In the genomic region with DNA sequence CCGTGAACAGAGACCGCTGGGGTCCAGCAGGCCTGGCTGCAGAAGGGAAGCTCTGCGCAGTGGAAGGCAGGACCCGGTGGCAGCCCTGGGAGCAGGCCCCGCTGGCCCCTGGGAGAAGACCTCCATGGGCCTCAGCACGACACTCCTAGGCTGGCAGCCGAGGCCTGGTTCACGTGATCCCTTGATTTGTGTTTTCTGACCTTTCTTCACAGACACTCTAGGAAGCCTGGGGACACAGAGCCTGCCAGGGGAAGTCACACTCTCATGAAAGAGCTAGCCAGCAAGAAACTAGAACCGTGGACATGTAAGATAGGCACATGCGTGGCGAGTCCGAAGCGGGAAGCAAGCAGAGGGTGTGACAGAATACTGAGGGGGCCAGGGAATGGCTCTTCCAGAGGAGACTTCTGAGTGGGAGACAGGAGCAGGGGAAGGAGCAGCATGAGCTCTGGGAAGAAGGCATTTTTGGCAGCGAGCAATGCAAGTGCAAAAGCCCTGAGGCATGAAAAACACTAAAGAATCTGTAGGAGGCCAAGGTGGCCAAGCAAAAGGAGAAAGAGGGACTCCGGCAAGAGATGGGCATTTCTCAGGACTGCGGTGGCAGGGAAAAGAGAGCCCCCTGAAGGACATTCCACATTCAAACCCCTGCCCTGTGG, we compare ENCODE assay signal across 11 cellular contexts. TPM values are rescaled to one million over a fixed set of nuclear protein-coding genes. Genes with fewer than 3 reads are reported as not detected.
DNase-seq lines count a peak whose midpoint lies in the region; ATAC-seq and TF ChIP-seq lines count a peak whose summit lies in the region.
"Had no signal": no experiment of that assay in that cellular context is flagged by ENCODE, and none has a peak within 500 bp of the region (broad histone marks: within the 10 kb centered on the region; RNA-seq: fewer than 3 reads in every experiment).

No MANE protein-coding gene starts in this region.

- H3K4me3 Mint-ChIP-seq in nephron, result peak overlapping the region; percentile 63 to 98 (median 89)
- H3K4me3 Mint-ChIP-seq: central memory CD8-positive, alpha-beta T cell had no signal

- peak overlapping the region; percentile 97 for H2AK5ac ChIP-seq in IMR-90 (ENCODE audit: low read depth, low read length)

- H3K36me3 Mint-ChIP-seq in nephron (ENCODE audit: low read depth), result peaks cover 4% of the 10 kb centered on the region

- POLR2A ChIA-PET in IMR-90 (lab: Charles Lee; ENCODE audit: unreplicated experiment), result interaction anchor here (1.1 to 2.5 kb wide), 2 partner anchors 12 to 18 kb away, joined by 4 to 42 read pairs; no protein-coding TSS in a partner anchor

- H2AFZ ChIP-seq in IMR-90 (replicated peaks; ENCODE audit: low read length, poor library complexity), result peak overlapping the region; percentile 44

- TF ChIP-seq POLR2A in IMR-90 (IDR thresholded peaks at IDR 0.05; ENCODE audit: low read depth, low read length), result no peak
- no peak for TF ChIP-seq POLR2A in esophagus muscularis mucosa (IDR thresholded peaks at IDR 0.05; ENCODE audit: low read depth)
- TF ChIP-seq POLR2A in thyroid gland (IDR thresholded peaks at IDR 0.05), result no peak

- no TSS peak for BruUV-seq in IMR-90 (replicated peaks; lab: Mats Ljungman, UMichigan)

- TF ChIP-seq RAD21 in IMR-90 (IDR thresholded peaks at IDR 0.05; ENCODE audit: low read length), result no peak

- H3K27me3 ChIP-seq in IMR-90 (ENCODE audit: control insufficient read depth, insufficient read depth, low read length) (no peaks in the 10 kb centered on the region), esophagus muscularis mucosa (no peaks in the 10 kb centered on the region), thyroid gland (no peaks in the 10 kb centered on the region), SJCRH30 (no peaks in the 10 kb centered on the region)

- peak overlapping the region; percentile 86 to 88 for H4K8ac ChIP-seq in IMR-90 (ENCODE audit: low read depth in 2 of 2, low read length in 2 of 2)

- H3K4me1 ChIP-seq in IMR-90 (ENCODE audit: control insufficient read depth, insufficient read depth, low read length) (peaks cover 24% of the 10 kb centered on the region), esophagus muscularis mucosa (peaks cover 14 to 33% (median 32%) of the 10 kb centered on the region in 4 donors), thyroid gland (peaks cover 0 to 7% of the 10 kb centered on the region in 2 donors), SJCRH30 (peaks cover 10% of the 10 kb centered on the region)

- H3K56ac ChIP-seq in IMR-90 (ENCODE audit: extremely low read depth, insufficient read depth, low read length), result peak overlapping the region; percentile 90

- DNase-seq in IMR-90 (no peak), esophagus muscularis mucosa (ENCODE audit: extremely low spot score) (no peak), thyroid gland (no peak), SJCRH30 (no peak), RKO (ENCODE audit: low spot score) (no peak), NCI-H82 (lab: John Stamatoyannopoulos, UW) (no peak)
- DNase-seq: NCI-H446 had no signal

- peak overlapping the region; percentile 99; the same call in 2 of the 3 replicates for H2BK15ac ChIP-seq in IMR-90 (ENCODE audit: low read depth, low read length)

- H3K9ac ChIP-seq in IMR-90 (ENCODE audit: low read depth, low read length), result peak overlapping the region; percentile 79

- H3K36me3 ChIP-seq in IMR-90 (ENCODE audit: control insufficient read depth, insufficient read depth, low read length) (peaks cover 27% of the 10 kb centered on the region), esophagus muscularis mucosa (peaks cover 0 to 37% (median 31%) of the 10 kb centered on the region in 4 donors), thyroid gland (no peaks in the 10 kb centered on the region), SJCRH30 (no peaks in the 10 kb centered on the region)

- H3K27ac ChIP-seq in IMR-90 (ENCODE audit: insufficient read depth, low read length) (peak overlapping the region; percentile 93), esophagus muscularis mucosa (replicated peaks in 1 of 4) (peak overlapping the region; percentile 94 to 98 (median 96)), thyroid gland (peak overlapping the region; percentile 17 to 49 (median 28)), SJCRH30 (no peak overlapping the region)

- H2BK5ac ChIP-seq in IMR-90 (ENCODE audit: low read depth, low read length, poor library complexity, severe bottlenecking), result peak overlapping the region; percentile 96

- TF ChIP-seq CTCF in IMR-90 (conservative IDR thresholded peaks at IDR 0.05; ENCODE audit: low read depth, low read length) (no peak), esophagus muscularis mucosa (IDR thresholded peaks at IDR 0.05) (no peak), nephron (IDR thresholded peaks at IDR 0.05; ENCODE audit: unreplicated experiment in 3 of 3) (no peak), thyroid gland (IDR thresholded peaks at IDR 0.05) (no peak)

- H3K27ac Mint-ChIP-seq in nephron, result peak overlapping the region; percentile 94 to 97 (median 97)

- H4K20me1 ChIP-seq in IMR-90 (ENCODE audit: insufficient read depth, low read length), result peaks cover 44% of the 10 kb centered on the region

- TF ChIP-seq EP300 in esophagus muscularis mucosa (IDR thresholded peaks at IDR 0.05), result no peak

- peak overlapping the region; percentile 99 for H3K4ac ChIP-seq in IMR-90 (ENCODE audit: low read depth, low read length)

- peak overlapping the region; percentile 86 for H3K18ac ChIP-seq in IMR-90 (ENCODE audit: low read depth, low read length)

- H2AK9ac ChIP-seq in IMR-90 (replicated peaks; ENCODE audit: low read depth, low read length, poor library complexity), result peak overlapping the region; percentile 94

- intact Hi-C loops in IMR-90 (cut with micrococcal nuclease), result loop anchor here (2.0 kb wide), 1 partner anchor 17 kb away; no protein-coding TSS in a partner anchor
- intact Hi-C loops in esophagus muscularis mucosa (cut with DNase I), result loop anchor here (2.0 kb wide), 1 partner anchor 19 kb away; no protein-coding TSS in a partner anchor
- intact Hi-C loops in thyroid gland (cut with DNase I), result no loop called here

- H3K79me1 ChIP-seq in IMR-90 (ENCODE audit: low read depth in 1 of 2, low read length in 2 of 2), result peaks cover 7 to 47% of the 10 kb centered on the region in 2 experiments; a peak in 3 of 4 replicates

- in situ Hi-C loops in IMR-90 (cut with MboI; ENCODE audit: low sequenced_read_pairs), result no loop called here

- H3K27me3 Mint-ChIP-seq in nephron (ENCODE audit: low read depth), result peaks cover 7% of the 10 kb centered on the region

- dilution Hi-C loops in IMR-90 (cut with HindIII; ENCODE audit: low sequenced_read_pairs, unreplicated experiment), result no loop called here

- H3K9me1 ChIP-seq in IMR-90 (ENCODE audit: insufficient read depth, low read length), result peaks cover 12% of the 10 kb centered on the region

- H2BK120ac ChIP-seq in IMR-90 (ENCODE audit: low read depth, low read length), result peak overlapping the region; percentile 94

- peak overlapping the region; percentile 35; the same call in 1 of the 2 replicates for H3K4me2 ChIP-seq in IMR-90 (ENCODE audit: low read depth, low read length)

- peak overlapping the region; percentile 96 for H4K91ac ChIP-seq in IMR-90 (ENCODE audit: insufficient read depth, low read depth, low read length)

- H3K9me3 ChIP-seq in IMR-90 (ENCODE audit: control insufficient read depth, insufficient read depth, low read length) (no peaks in the 10 kb centered on the region), esophagus muscularis mucosa (no peaks in the 10 kb centered on the region), thyroid gland (no peaks in the 10 kb centered on the region), SJCRH30 (replicated peaks) (no peaks in the 10 kb centered on the region)

- peak overlapping the region; percentile 76 for H4K5ac ChIP-seq in IMR-90 (ENCODE audit: low read depth, low read length)

- WGBS in IMR-90 (ENCODE audit: extremely low coverage in 2 of 2, insufficient read length in 1 of 2), 2 experiments, result 64% methylated on average over 6 of the region's 16 CpGs; no CpG with 5 or more reads in 1 of the 2 experiments
- whole genome bisulfite sequencing in esophagus muscularis mucosa, result 57% methylated on average over 14 of the region's 16 CpGs
- 84 to 89% methylated on average over 9 to 16 of the region's 16 CpGs for WGBS in thyroid gland, 2 donors

- ATAC-seq in IMR-90 (ENCODE audit: low read depth) (no peak), HG03432 (IDR thresholded peaks at IDR 0.05; ENCODE audit: unreplicated experiment) (no peak)

- peak overlapping the region; percentile 92 for H3K23ac ChIP-seq in IMR-90 (ENCODE audit: low read depth, low read length)

- H2BK20ac ChIP-seq in IMR-90 (ENCODE audit: low read depth, low read length), result peak overlapping the region; percentile 95

- H3K9me3 Mint-ChIP-seq in nephron, result no peaks in the 10 kb centered on the region
- H3K9me3 Mint-ChIP-seq: central memory CD8-positive, alpha-beta T cell had no signal

- CTCF ChIA-PET in IMR-90 (lab: Yijun Ruan, JAX), result interaction anchor here (0.6 to 2.0 kb wide), 3 partner anchors 8 to 19 kb away, joined by 3 to 6 read pairs (median 6); no protein-coding TSS in a partner anchor

- H3K14ac ChIP-seq in IMR-90 (replicated peaks; ENCODE audit: low read depth, low read length), result peak overlapping the region; percentile 61

- H3K4me3 ChIP-seq in IMR-90 (ENCODE audit: insufficient read depth, low read depth, low read length) (no peak overlapping the region), esophagus muscularis mucosa (peak overlapping the region; percentile 39 to 77 (median 66)), thyroid gland (replicated peaks in 1 of 3) (no peak overlapping the region), SJCRH30 (no peak overlapping the region)

- H3K4me1 Mint-ChIP-seq in nephron, result peaks cover 63% of the 10 kb centered on the region
- H3K4me1 Mint-ChIP-seq: central memory CD8-positive, alpha-beta T cell had no signal

TF ChIP-seq in IMR-90, 13 proteins besides CTCF, POLR2A, EP300 and RAD21 (continues in another document):
- TF ChIP-seq CEBPB (IDR thresholded peaks at IDR 0.05; ENCODE audit: low read depth, low read length), result no peak
- no peak for TF ChIP-seq MAFK (IDR thresholded peaks at IDR 0.05; ENCODE audit: low read depth, low read length)
- TF ChIP-seq FOS (IDR thresholded peaks at IDR 0.05; ENCODE audit: low read depth, low read length), result no peak

RNA-seq across cellular contexts. Expression of a gene that starts 26.6 kb away (rescaled TPM):
- total RNA-seq in IMR-90 (2012; rRNA removed), result 0.28 TPM in 1 of 2 replicates, not detected in the other
- 0.31 and 0.86 TPM in 2 replicates for polyA plus RNA-seq in IMR-90 (2012; rRNA removed)
- polyA plus RNA-seq in IMR-90 (2012; cell fraction: cytosol; rRNA removed), result 0.84 TPM in 1 of 2 replicates, not detected in the other
- polyA plus RNA-seq in IMR-90 (2012; cell fraction: nucleus; rRNA removed; ENCODE audit: low replicate concordance), result 0.30 and 0.39 TPM in 2 replicates
- 10 to 100 TPM in 2 of 4 donors, 1 to 10 TPM in 2; 2.5 to 20.3 (median 8.0) TPM for total RNA-seq in esophagus muscularis mucosa
- total RNA-seq in thyroid gland, result 1 to 10 TPM in 1 of 4 donors, not detected in 3; 1.7 TPM
- 1.5 and 3.3 TPM in 2 replicates for total RNA-seq in SJCRH30 (2014; rRNA removed; shearing (Covaris generic))
- total RNA-seq: Calu3 had no signal

RNA-seq across cellular contexts. Expression of a gene that starts 47.8 kb away (rescaled TPM):
- total RNA-seq in IMR-90 (2012; rRNA removed), result 5.8 and 7.0 TPM in 2 replicates
- polyA plus RNA-seq in IMR-90 (2012; rRNA removed), result 14.3 and 16.3 TPM in 2 replicates
- 10.1 and 15.5 TPM in 2 replicates for polyA plus RNA-seq in IMR-90 (2012; cell fraction: cytosol; rRNA removed)
- polyA plus RNA-seq in IMR-90 (2012; cell fraction: nucleus; rRNA removed; ENCODE audit: low replicate concordance), result 30.0 and 32.4 TPM in 2 replicates
- total RNA-seq in esophagus muscularis mucosa, result 1 to 10 TPM; 4.0 to 5.8 (median 4.7) TPM
- 1 to 10 TPM; 1.8 to 4.4 (median 2.4) TPM for total RNA-seq in thyroid gland
- 2.6 and 3.9 TPM in 2 replicates for total RNA-seq in SJCRH30 (2014; rRNA removed; shearing (Covaris generic))

Comparison
In these comparisons a context has a peak if more than half of its experiments do, and no peak if none do; other contexts are left out.
1. H3K4me3 ChIP-seq: peak in esophagus muscularis mucosa (4 of 4); none in IMR-90 (single experiment), thyroid gland (0 of 3) and SJCRH30 (single experiment).